27 cellular contexts compared by ENCODE assay signal in the genomic region with DNA sequence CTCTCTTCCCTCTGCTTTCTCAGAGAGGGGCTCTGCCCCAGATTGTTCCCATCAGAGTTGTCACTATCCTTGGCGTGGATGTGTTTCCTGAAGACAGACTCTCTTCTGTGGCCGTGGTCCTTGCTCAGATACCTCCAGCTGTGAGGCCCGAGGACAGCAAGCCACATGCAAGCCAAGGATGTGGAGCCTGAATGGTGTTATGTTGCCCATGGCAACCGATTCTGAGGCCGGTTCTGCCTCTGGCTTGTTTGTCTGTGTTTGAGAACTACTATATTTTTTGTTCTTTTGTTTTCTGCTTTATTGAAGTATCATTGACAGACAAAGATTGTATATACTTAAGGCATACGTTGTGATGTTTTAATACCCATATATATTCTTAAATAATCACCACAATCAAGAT.
"Had no signal": no experiment of that assay in that cellular context is flagged by ENCODE, and none has a peak within 500 bp of the region (broad histone marks: within the 10 kb centered on the region; RNA-seq: fewer than 3 reads in every experiment).

No MANE protein-coding gene starts in this region.

- DNase-seq: activated CD4-positive, alpha-beta memory T cell treated with anti-CD3 and anti-CD28 coated beads for 36 hours; activated CD4-positive, alpha-beta T cell treated with anti-CD3 and anti-CD28 coated beads for 4 hours; activated CD8-positive, alpha-beta memory T cell treated with anti-CD3 and anti-CD28 coated beads, Interleukin-2, amount 50 U/mL, for 4 hours; activated gamma-delta T cell; activated naive CD4-positive, alpha-beta T cell treated with anti-CD3 and anti-CD28 coated beads, Interleukin-2, amount 10 ng/mL, durations not matched to agents 7 days and 5 days; activated naive CD8-positive, alpha-beta T cell treated with anti-CD3 and anti-CD28 coated beads, Interleukin-2, amount 10 ng/mL, durations not matched to agents 7 days and 5 days; activated T-cell treated with anti-CD3 and anti-CD28 coated beads, Interleukin-2, amount 50 U/mL, for 24 hours; brain microvascular endothelial cell; dorsolateral prefrontal cortex; effector memory CD8-positive, alpha-beta T cell; erythroblast; gastrocnemius medialis; hippocampal formation; left cardiac atrium; mammary epithelial cell; naive B cell; pancreas; psoas muscle; sigmoid colon; small intestine; stimulated activated naive B cell treated with anti-CD40 and anti-IgM and Interleukin-4, amounts not matched to agents 10 μg/mL and 1 μg/mL and 100 μg/mL, for 72 hours; stomach; T-helper 9 cell; thyroid gland; upper lobe of left lung had no signal

- H3K36me3 Mint-ChIP-seq: activated CD4-positive, alpha-beta memory T cell treated with anti-CD3 and anti-CD28 coated beads for 36 hours; activated naive CD4-positive, alpha-beta T cell treated with anti-CD3 and anti-CD28 coated beads, Interleukin-2, amount 10 ng/mL, durations not matched to agents 7 days and 5 days; activated naive CD8-positive, alpha-beta T cell treated with anti-CD3 and anti-CD28 coated beads, Interleukin-2, amount 10 ng/mL, durations not matched to agents 7 days and 5 days; mesothelial cell of epicardium; stimulated activated naive B cell treated with anti-CD40 and anti-IgM and Interleukin-4, amounts not matched to agents 10 μg/mL and 1 μg/mL and 100 μg/mL, for 72 hours had no signal

- H3K27ac Mint-ChIP-seq: activated CD4-positive, alpha-beta memory T cell treated with anti-CD3 and anti-CD28 coated beads for 36 hours; activated naive CD4-positive, alpha-beta T cell treated with anti-CD3 and anti-CD28 coated beads, Interleukin-2, amount 10 ng/mL, durations not matched to agents 7 days and 5 days; activated naive CD8-positive, alpha-beta T cell treated with anti-CD3 and anti-CD28 coated beads, Interleukin-2, amount 10 ng/mL, durations not matched to agents 7 days and 5 days; activated T-cell treated with anti-CD3 and anti-CD28 coated beads, Interleukin-2, amount 50 U/mL, for 24 hours; effector memory CD8-positive, alpha-beta T cell; mesothelial cell of epicardium; naive B cell; stimulated activated naive B cell treated with anti-CD40 and anti-IgM and Interleukin-4, amounts not matched to agents 10 μg/mL and 1 μg/mL and 100 μg/mL, for 72 hours had no signal

- H3K4me1 Mint-ChIP-seq: activated naive CD4-positive, alpha-beta T cell treated with anti-CD3 and anti-CD28 coated beads, Interleukin-2, amount 10 ng/mL, durations not matched to agents 7 days and 5 days; activated naive CD8-positive, alpha-beta T cell treated with anti-CD3 and anti-CD28 coated beads, Interleukin-2, amount 10 ng/mL, durations not matched to agents 7 days and 5 days; mesothelial cell of epicardium; naive B cell; stimulated activated naive B cell treated with anti-CD40 and anti-IgM and Interleukin-4, amounts not matched to agents 10 μg/mL and 1 μg/mL and 100 μg/mL, for 72 hours had no signal

- H3K9me3 Mint-ChIP-seq: activated CD4-positive, alpha-beta memory T cell treated with anti-CD3 and anti-CD28 coated beads for 36 hours; activated naive CD4-positive, alpha-beta T cell treated with anti-CD3 and anti-CD28 coated beads, Interleukin-2, amount 10 ng/mL, durations not matched to agents 7 days and 5 days; activated naive CD8-positive, alpha-beta T cell treated with anti-CD3 and anti-CD28 coated beads, Interleukin-2, amount 10 ng/mL, durations not matched to agents 7 days and 5 days; activated T-cell treated with anti-CD3 and anti-CD28 coated beads, Interleukin-2, amount 50 U/mL, for 24 hours; mesothelial cell of epicardium had no signal

- H3K4me3 Mint-ChIP-seq: activated CD4-positive, alpha-beta memory T cell treated with anti-CD3 and anti-CD28 coated beads for 36 hours; activated naive CD4-positive, alpha-beta T cell treated with anti-CD3 and anti-CD28 coated beads, Interleukin-2, amount 10 ng/mL, durations not matched to agents 7 days and 5 days; activated naive CD8-positive, alpha-beta T cell treated with anti-CD3 and anti-CD28 coated beads, Interleukin-2, amount 10 ng/mL, durations not matched to agents 7 days and 5 days; activated T-cell treated with anti-CD3 and anti-CD28 coated beads, Interleukin-2, amount 50 U/mL, for 24 hours; effector memory CD8-positive, alpha-beta T cell; mesothelial cell of epicardium; stimulated activated naive B cell treated with anti-CD40 and anti-IgM and Interleukin-4, amounts not matched to agents 10 μg/mL and 1 μg/mL and 100 μg/mL, for 72 hours had no signal

- H3K9me3 ChIP-seq: ascending aorta, gastrocnemius medialis, pancreas, psoas muscle, sigmoid colon, stomach, thyroid gland, upper lobe of left lung had no signal

- H3K27me3 Mint-ChIP-seq: activated naive CD4-positive, alpha-beta T cell treated with anti-CD3 and anti-CD28 coated beads, Interleukin-2, amount 10 ng/mL, durations not matched to agents 7 days and 5 days had no signal

- ATAC-seq: effector memory CD8-positive, alpha-beta T cell; gastrocnemius medialis; left cardiac atrium; pancreas; psoas muscle; stimulated activated naive B cell treated with anti-CD40 and anti-IgM and Interleukin-4, amounts not matched to agents 10 μg/mL and 1 μg/mL and 100 μg/mL, for 72 hours had no signal
